13 cellular contexts compared by ENCODE assay signal in genomic region chr18:55252053-55252675, GRCh38.
A peak's percentile ranks its signal among the peaks of the same experiment; 100 is the strongest.
DNase-seq lines count a peak whose midpoint lies in the region; ATAC-seq, FAIRE-seq and TF ChIP-seq lines count a peak whose summit lies in the region.
"Had no signal": no experiment of that assay in that cellular context is flagged by ENCODE, and none has a peak within 500 bp of the region (broad histone marks: within the 10 kb centered on the region; RNA-seq: fewer than 3 reads in every experiment).

No MANE protein-coding gene starts in this region.

- H3K4me3 Mint-ChIP-seq in WTC11 = peak overlapping the region; percentile 15; the same call in 1 of the 2 replicates

- peak; percentile 50 for ATAC-seq in WTC11
- peak; percentile 51 for ATAC-seq in left ventricle myocardium superior
- no peak for ATAC-seq in GM18511 (IDR thresholded peaks at IDR 0.05; ENCODE audit: unreplicated experiment)
- ATAC-seq in HG02981 (IDR thresholded peaks at IDR 0.05; ENCODE audit: unreplicated experiment) = no peak

- intact Hi-C loops in left ventricle myocardium superior (cut with micrococcal nuclease) = no loop called here

- H3K9me3 ChIP-seq in HEK293 (ENCODE audit: control insufficient read depth, insufficient read depth, low read depth, low read length) = no peaks in the 10 kb centered on the region
- H3K9me3 ChIP-seq in small intestine (ENCODE audit: control insufficient read depth, low read depth) = no peaks in the 10 kb centered on the region
- H3K9me3 ChIP-seq: pancreas had no signal

- no peaks in the 10 kb centered on the region for H3K27me3 Mint-ChIP-seq in WTC11 (ENCODE audit: low read depth)

- H3K36me3 ChIP-seq in HEK293 (ENCODE audit: control insufficient read depth in 2 of 2, insufficient read depth in 1 of 2, low read length in 2 of 2) (peaks cover 6 to 18% of the 10 kb centered on the region in 2 experiments; a peak in 2 of 3 replicates), small intestine (ENCODE audit: control insufficient read depth in 2 of 2, insufficient read depth in 2 of 2, low read length in 2 of 2) (no peaks in the 10 kb centered on the region)
- H3K36me3 ChIP-seq: pancreas had no signal

- H3K36me3 Mint-ChIP-seq in WTC11 = peaks cover 29% of the 10 kb centered on the region
- H3K36me3 Mint-ChIP-seq: CD4-positive, alpha-beta memory T cell had no signal

- TF ChIP-seq CTCF in HEK293 (tag by site-specific recombination; IDR thresholded peaks at IDR 0.05) (no peak), WTC11 (IDR thresholded peaks at IDR 0.05) (no peak)

- H3K4me1 Mint-ChIP-seq in WTC11 = peaks cover 29% of the 10 kb centered on the region
- H3K4me1 Mint-ChIP-seq: CD4-positive, alpha-beta memory T cell had no signal

- no peaks in the 10 kb centered on the region for H3K27me3 ChIP-seq in small intestine (ENCODE audit: control insufficient read depth in 2 of 2, insufficient read depth in 2 of 2, low read length in 2 of 2)
- H3K27me3 ChIP-seq: pancreas had no signal

- H3K27ac Mint-ChIP-seq in WTC11 = peak overlapping the region; percentile 90
- H3K27ac Mint-ChIP-seq: CD4-positive, alpha-beta memory T cell had no signal

- H3K9me3 Mint-ChIP-seq in WTC11 = no peaks in the 10 kb centered on the region

- H3K4me3 ChIP-seq in HEK293 (ENCODE audit: low read depth, low read length) (no peak overlapping the region), small intestine (ENCODE audit: low read depth in 1 of 2, low read length in 2 of 2) (no peak overlapping the region)
- H3K4me3 ChIP-seq: pancreas had no signal

- peak overlapping the region; percentile 21; the same call in 1 of the 2 replicates for H3K27ac ChIP-seq in HEK293 (ENCODE audit: extremely low read depth, low read depth, low read length)
- H3K27ac ChIP-seq in small intestine (ENCODE audit: low read depth in 1 of 2, low read length in 1 of 2) = peak overlapping the region in 1 of 2 donors; percentile 66
- H3K27ac ChIP-seq: pancreas had no signal

- WGBS in small intestine, 3 donors = 10 to 39% (median 30%) methylated on average over 7 of the region's 7 CpGs

- H3K4me1 ChIP-seq in HEK293 (ENCODE audit: control insufficient read depth, insufficient read depth, low read length) = peaks cover 9% of the 10 kb centered on the region
- H3K4me1 ChIP-seq in small intestine (ENCODE audit: control insufficient read depth in 2 of 2, insufficient read depth in 1 of 2, low read depth in 1 of 2, low read length in 1 of 2) = peaks cover 0 to 8% of the 10 kb centered on the region in 2 donors
- H3K4me1 ChIP-seq: pancreas had no signal

- CTCF ChIA-PET in HEK293 (lab: Yijun Ruan, JAX) (interaction anchor here (0.6 to 3.1 kb wide), 6 partner anchors 13 to 1324 kb away, joined by 3 to 16 read pairs (median 4); no protein-coding TSS in a partner anchor), WTC11 (lab: Charles Lee) (interaction anchor here (0.5 to 2.6 kb wide), 5 partner anchors 17 to 530 kb away, joined by 3 to 17 read pairs (median 4); no protein-coding TSS in a partner anchor)

- POLR2A ChIA-PET in HEK293 (lab: Yijun Ruan, JAX) (no interaction called here), WTC11 (lab: Charles Lee) (no interaction called here)

- no peak for DNase-seq in WTC11 (ENCODE audit: low spot score)
- DNase-seq in left ventricle myocardium superior = no peak
- DNase-seq in small intestine = peak; percentile 55
- no peak for DNase-seq in NCI-H1105 (lab: John Stamatoyannopoulos, UW)
- no peak for DNase-seq in C1 segment of cervical spinal cord (lab: John Stamatoyannopoulos, UW)
- DNase-seq: activated T-cell treated with anti-CD3 and anti-CD28 coated beads for 4 hours; caudate nucleus; CD4-positive, alpha-beta memory T cell; pancreas; T-helper 9 cell had no signal

- no peak for FAIRE-seq in small intestine (lab: Jason Lieb, UNC)
- FAIRE-seq: pancreas had no signal

TF ChIP-seq in HEK293, 187 proteins besides CTCF, POLR2A, EP300 and RAD21 (continues in another document):
- TF ChIP-seq ZNF324 (tag by site-specific recombination; IDR thresholded peaks at IDR 0.05) (no peak), MZF1 (tag by site-specific recombination; IDR thresholded peaks at IDR 0.05; ENCODE audit: borderline replicate concordance) (no peak), ZFP37 (tag by site-specific recombination; IDR thresholded peaks at IDR 0.05) (no peak), ZNF184 (tag by site-specific recombination; IDR thresholded peaks at IDR 0.05) (no peak), ZBTB44 (tag by site-specific recombination; IDR thresholded peaks at IDR 0.05) (no peak), SETDB1 (IDR thresholded peaks at IDR 0.05; ENCODE audit: insufficient read length, low read length) (no peak), ZXDB (tag by site-specific recombination; IDR thresholded peaks at IDR 0.05) (no peak), ZFP3 (tag by site-specific recombination; IDR thresholded peaks at IDR 0.05; ENCODE audit: low read depth) (no peak), MYNN (tag by site-specific recombination; IDR thresholded peaks at IDR 0.05; ENCODE audit: borderline replicate concordance) (no peak), ZNF239 (tag by site-specific recombination; IDR thresholded peaks at IDR 0.05) (no peak)
- TF ChIP-seq, protein P1, sequence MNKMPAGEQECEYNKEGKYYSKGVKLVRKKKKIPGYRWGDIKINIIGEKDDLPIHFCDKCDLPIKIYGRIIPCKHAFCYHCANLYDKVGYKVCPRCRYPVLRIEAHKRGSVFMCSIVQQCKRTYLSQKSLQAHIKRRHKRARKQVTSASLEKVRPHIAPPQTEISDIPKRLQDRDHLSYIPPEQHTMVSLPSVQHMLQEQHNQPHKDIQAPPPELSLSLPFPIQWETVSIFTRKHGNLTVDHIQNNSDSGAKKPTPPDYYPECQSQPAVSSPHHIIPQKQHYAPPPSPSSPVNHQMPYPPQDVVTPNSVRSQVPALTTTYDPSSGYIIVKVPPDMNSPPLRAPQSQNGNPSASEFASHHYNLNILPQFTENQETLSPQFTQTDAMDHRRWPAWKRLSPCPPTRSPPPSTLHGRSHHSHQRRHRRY (tag by site-specific recombination; IDR thresholded peaks at IDR 0.05) = no peak

TF ChIP-seq in WTC11, 78 proteins besides CTCF, POLR2A, EP300 and RAD21 (continues in another document):
- TF ChIP-seq FOXJ3 (CRISPR knock-in tag; IDR thresholded peaks at IDR 0.05; ENCODE audit: borderline replicate concordance) (no peak), STAT6 (CRISPR knock-in tag; conservative IDR thresholded peaks at IDR 0.05; ENCODE audit: low read depth) (no peak), ETV6 (CRISPR knock-in tag; IDR thresholded peaks at IDR 0.05) (no peak), JUN (CRISPR knock-in tag; IDR thresholded peaks at IDR 0.05) (no peak), ZNF423 (CRISPR knock-in tag; IDR thresholded peaks at IDR 0.05) (no peak), ZNF416 (CRISPR knock-in tag; IDR thresholded peaks at IDR 0.05) (no peak), IRF1 (CRISPR knock-in tag; IDR thresholded peaks at IDR 0.05) (no peak)
- TF ChIP-seq, protein P2, sequence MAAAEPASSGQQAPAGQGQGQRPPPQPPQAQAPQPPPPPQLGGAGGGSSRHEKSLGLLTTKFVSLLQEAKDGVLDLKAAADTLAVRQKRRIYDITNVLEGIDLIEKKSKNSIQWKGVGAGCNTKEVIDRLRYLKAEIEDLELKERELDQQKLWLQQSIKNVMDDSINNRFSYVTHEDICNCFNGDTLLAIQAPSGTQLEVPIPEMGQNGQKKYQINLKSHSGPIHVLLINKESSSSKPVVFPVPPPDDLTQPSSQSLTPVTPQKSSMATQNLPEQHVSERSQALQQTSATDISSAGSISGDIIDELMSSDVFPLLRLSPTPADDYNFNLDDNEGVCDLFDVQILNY (CRISPR knock-in tag; IDR thresholded peaks at IDR 0.05) = no peak
- TF ChIP-seq, protein P3, sequence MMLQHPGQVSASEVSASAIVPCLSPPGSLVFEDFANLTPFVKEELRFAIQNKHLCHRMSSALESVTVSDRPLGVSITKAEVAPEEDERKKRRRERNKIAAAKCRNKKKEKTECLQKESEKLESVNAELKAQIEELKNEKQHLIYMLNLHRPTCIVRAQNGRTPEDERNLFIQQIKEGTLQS (CRISPR knock-in tag; conservative IDR thresholded peaks at IDR 0.05) = no peak
- TF ChIP-seq, protein P4, sequence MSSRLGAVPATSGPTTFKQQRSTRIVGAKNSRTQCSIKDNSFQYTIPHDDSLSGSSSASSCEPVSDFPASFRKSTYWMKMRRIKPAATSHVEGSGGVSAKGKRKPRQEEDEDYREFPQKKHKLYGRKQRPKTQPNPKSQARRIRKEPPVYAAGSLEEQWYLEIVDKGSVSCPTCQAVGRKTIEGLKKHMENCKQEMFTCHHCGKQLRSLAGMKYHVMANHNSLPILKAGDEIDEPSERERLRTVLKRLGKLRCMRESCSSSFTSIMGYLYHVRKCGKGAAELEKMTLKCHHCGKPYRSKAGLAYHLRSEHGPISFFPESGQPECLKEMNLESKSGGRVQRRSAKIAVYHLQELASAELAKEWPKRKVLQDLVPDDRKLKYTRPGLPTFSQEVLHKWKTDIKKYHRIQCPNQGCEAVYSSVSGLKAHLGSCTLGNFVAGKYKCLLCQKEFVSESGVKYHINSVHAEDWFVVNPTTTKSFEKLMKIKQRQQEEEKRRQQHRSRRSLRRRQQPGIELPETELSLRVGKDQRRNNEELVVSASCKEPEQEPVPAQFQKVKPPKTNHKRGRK (CRISPR knock-in tag; IDR thresholded peaks at IDR 0.05; ENCODE audit: borderline replicate concordance) = no peak

Comparison
In these comparisons a context has a peak if more than half of its experiments do, and no peak if none do; other contexts are left out.
1. ATAC-seq: peak in WTC11 (single experiment) and left ventricle myocardium superior (single experiment); none in GM18511 (single experiment) and HG02981 (single experiment).